17 cellular contexts compared by ENCODE assay signal in genomic region chr15:100710744-100711478, GRCh38.
DNase-seq lines count a peak whose midpoint lies in the region; ATAC-seq, FAIRE-seq and TF ChIP-seq lines count a peak whose summit lies in the region.
"Had no signal": no experiment of that assay in that cellular context is flagged by ENCODE, and none has a peak within 500 bp of the region (broad histone marks: within the 10 kb centered on the region; RNA-seq: fewer than 3 reads in every experiment).

No MANE protein-coding gene starts in this region.

- TF ChIP-seq POLR2A in HCT116 (IDR thresholded peaks at IDR 0.05; ENCODE audit: borderline replicate concordance, extremely low read depth, insufficient read depth, insufficient read length): no peak

- peaks cover 9% of the 10 kb centered on the region for H3K9me3 Mint-ChIP-seq in activated CD4-positive, alpha-beta memory T cell treated with anti-CD3 and anti-CD28 coated beads, Interleukin-2, amount 10 ng/mL, durations not matched to agents 7 days and 5 days

- peaks cover 3% of the 10 kb centered on the region for H3K27me3 Mint-ChIP-seq in activated CD4-positive, alpha-beta memory T cell treated with anti-CD3 and anti-CD28 coated beads, Interleukin-2, amount 10 ng/mL, durations not matched to agents 7 days and 5 days

- intact Hi-C loops in HCT116 (cut with micrococcal nuclease) (no loop called here), left lung (cut with DNase I) (no loop called here)

- no peak overlapping the region for H2AFZ ChIP-seq in HCT116 (ENCODE audit: low read depth, low read length, poor library complexity, severe bottlenecking)
- H2AFZ ChIP-seq in keratinocyte (ENCODE audit: control insufficient read depth, low read length): no peak overlapping the region

- CTCF ChIA-PET in HCT116 (lab: Charles Lee): no interaction called here
- CTCF ChIA-PET in activated CD4-positive, alpha-beta memory T cell treated with anti-CD3 and anti-CD28 coated beads, Interleukin-2, amount 10 ng/mL, durations not matched to agents 7 days and 5 days (lab: Charles Lee): no interaction called here

- no peak overlapping the region for H3K27ac Mint-ChIP-seq in activated CD4-positive, alpha-beta memory T cell treated with anti-CD3 and anti-CD28 coated beads, Interleukin-2, amount 10 ng/mL, durations not matched to agents 7 days and 5 days

- dilution Hi-C loops in keratinocyte (cut with MboI; ENCODE audit: extremely low pct_ligation_motif_present, low sequenced_read_pairs): no loop called here

- ATAC-seq in HCT116: no peak
- no peak for ATAC-seq in RWPE2 (ENCODE audit: low read depth)
- ATAC-seq in left lung: no peak

- TF ChIP-seq CTCF in HCT116 (IDR thresholded peaks at IDR 0.05 in 2 of 3, conservative IDR thresholded peaks at IDR 0.05 in 1 of 3; ENCODE audit: borderline replicate concordance in 1 of 3, insufficient read depth in 1 of 3, low read depth in 2 of 3, low read length in 2 of 3) (no peak), RWPE2 (IDR thresholded peaks at IDR 0.05; ENCODE audit: poor library complexity, severe bottlenecking) (no peak), keratinocyte (optimal IDR thresholded peaks at IDR 0.05 in 1 of 3, IDR thresholded peaks at IDR 0.05 in 1 of 3, conservative IDR thresholded peaks at IDR 0.05 in 1 of 3; ENCODE audit: extremely low read depth in 1 of 3, insufficient read depth in 2 of 3, low read length in 3 of 3) (no peak), left lung (IDR thresholded peaks at IDR 0.05) (no peak)

- peaks cover 3% of the 10 kb centered on the region for H3K9me1 ChIP-seq in keratinocyte (ENCODE audit: control insufficient read depth, extremely low read depth, insufficient read depth, low read length)

- no peaks in the 10 kb centered on the region for H3K9me3 ChIP-seq in HCT116 (ENCODE audit: control insufficient read depth in 1 of 2, insufficient read depth in 1 of 2, low read depth in 1 of 2, low read length in 2 of 2)
- H3K9me3 ChIP-seq in RWPE2 (ENCODE audit: severe bottlenecking): no peaks in the 10 kb centered on the region
- H3K9me3 ChIP-seq in keratinocyte (ENCODE audit: control insufficient read depth, low read depth, low read length): peaks cover 3% of the 10 kb centered on the region
- H3K9me3 ChIP-seq in left lung: no peaks in the 10 kb centered on the region

- H4K20me1 ChIP-seq in HCT116 (ENCODE audit: insufficient read depth): no peaks in the 10 kb centered on the region
- H4K20me1 ChIP-seq in keratinocyte (ENCODE audit: control insufficient read depth, extremely low read depth, insufficient read depth, low read length): no peaks in the 10 kb centered on the region

- peak; percentile 9 for FAIRE-seq in keratinocyte (lab: Jason Lieb, UNC)

- DNase-seq in HCT116 (ENCODE audit: low read depth, low spot score) (no peak), RWPE2 (ENCODE audit: low spot score) (peak; percentile 55), keratinocyte (ENCODE audit: low read depth, low spot score) (no peak), ureter (ENCODE audit: low spot score) (peak; percentile 32), left lung (no peak)
- DNase-seq in stimulated activated CD4-positive, alpha-beta T cell treated with anti-CD3 and anti-CD28 coated beads, Interleukin-2, amount 100 ng/mL, for 24 hours: no peak
- no peak for DNase-seq in activated CD4-positive, alpha-beta memory T cell treated with anti-CD3 and anti-CD28 coated beads, Interleukin-2, amount 10 ng/mL, durations not matched to agents 7 days and 5 days
- DNase-seq: AML-193; DMS153; GDM1; HCEC 1CT; NCI-H1105; NCI-H1694; NCI-H748 treated with DMSO at 0.1 percent for 48 hours; NK-92 treated with Interleukin-12 subunit alpha and Interleukin-12 subunit beta, amount 100 ng/mL, for 24 hours; RPMI8226 had no signal

- no peak overlapping the region for H3K4me3 Mint-ChIP-seq in activated CD4-positive, alpha-beta memory T cell treated with anti-CD3 and anti-CD28 coated beads, Interleukin-2, amount 10 ng/mL, durations not matched to agents 7 days and 5 days
- H3K4me3 Mint-ChIP-seq: CD14-positive monocyte had no signal

- no peaks in the 10 kb centered on the region for H3K9me2 ChIP-seq in HCT116 (ENCODE audit: insufficient read depth)

- no peaks in the 10 kb centered on the region for H3K4me1 Mint-ChIP-seq in activated CD4-positive, alpha-beta memory T cell treated with anti-CD3 and anti-CD28 coated beads, Interleukin-2, amount 10 ng/mL, durations not matched to agents 7 days and 5 days
- H3K4me1 Mint-ChIP-seq: CD14-positive monocyte had no signal

- no TSS peak for BruUV-seq in HCT116 (replicated peaks; lab: Mats Ljungman, UMichigan)

- H3K36me3 ChIP-seq in HCT116 (ENCODE audit: control insufficient read depth in 1 of 2, insufficient read depth in 2 of 2, low read length in 2 of 2) (no peaks in the 10 kb centered on the region; a peak in 1 of 4 replicates), RWPE2 (ENCODE audit: low read depth) (no peaks in the 10 kb centered on the region), keratinocyte (ENCODE audit: control insufficient read depth in 2 of 2, extremely low read depth in 1 of 2, insufficient read depth in 2 of 2, low read length in 2 of 2) (no peaks in the 10 kb centered on the region), left lung (no peaks in the 10 kb centered on the region)

- no peaks in the 10 kb centered on the region for H3K79me2 ChIP-seq in HCT116 (ENCODE audit: insufficient read depth, low read length)
- no peaks in the 10 kb centered on the region for H3K79me2 ChIP-seq in keratinocyte (ENCODE audit: control insufficient read depth, insufficient read depth, low read length)

- H3K27me3 ChIP-seq in HCT116 (ENCODE audit: insufficient read depth, low read length) (no peaks in the 10 kb centered on the region), RWPE2 (ENCODE audit: insufficient read depth, poor library complexity, severe bottlenecking) (no peaks in the 10 kb centered on the region), keratinocyte (ENCODE audit: control insufficient read depth, extremely low read depth, insufficient read depth, low read length) (no peaks in the 10 kb centered on the region), left lung (no peaks in the 10 kb centered on the region)

- H3K4me2 ChIP-seq in HCT116 (ENCODE audit: low read length): no peak overlapping the region
- H3K4me2 ChIP-seq in keratinocyte (ENCODE audit: control insufficient read depth, extremely low read depth, insufficient read depth, low read depth, low read length): no peak overlapping the region

- no peaks in the 10 kb centered on the region for H3K36me3 Mint-ChIP-seq in activated CD4-positive, alpha-beta memory T cell treated with anti-CD3 and anti-CD28 coated beads, Interleukin-2, amount 10 ng/mL, durations not matched to agents 7 days and 5 days (ENCODE audit: low read depth)
- H3K36me3 Mint-ChIP-seq: CD14-positive monocyte had no signal

- H3K27ac ChIP-seq in HCT116 (ENCODE audit: low read depth, low read length) (peak overlapping the region; percentile 92), RWPE2 (ENCODE audit: poor library complexity, severe bottlenecking) (peak overlapping the region; percentile 100), keratinocyte (ENCODE audit: control insufficient read depth, insufficient read depth, low read length) (no peak overlapping the region), left lung (no peak overlapping the region)

- H3K9ac ChIP-seq in HCT116 (ENCODE audit: low read length) (no peak overlapping the region), keratinocyte (ENCODE audit: control insufficient read depth, extremely low read depth, insufficient read depth, low read length) (no peak overlapping the region)

- TF ChIP-seq RAD21 in HCT116 (IDR thresholded peaks at IDR 0.05; ENCODE audit: low read depth): no peak

- H3K4me3 ChIP-seq in HCT116 (replicated peaks in 1 of 2; ENCODE audit: low read depth in 1 of 2, low read length in 2 of 2): no peak overlapping the region
- H3K4me3 ChIP-seq in RWPE2 (ENCODE audit: severe bottlenecking): no peak overlapping the region
- no peak overlapping the region for H3K4me3 ChIP-seq in keratinocyte (ENCODE audit: control insufficient read depth in 2 of 3, extremely low read depth in 1 of 3, insufficient read depth in 2 of 3, low read depth in 1 of 3, low read length in 3 of 3)
- no peak overlapping the region for H3K4me3 ChIP-seq in left lung

- POLR2A ChIA-PET in HCT116 (lab: Charles Lee): interaction anchor here (4.5 kb wide), 1 partner anchor 11 kb away, joined by 29 read pairs; no protein-coding TSS in a partner anchor
- POLR2A ChIA-PET in activated CD4-positive, alpha-beta memory T cell treated with anti-CD3 and anti-CD28 coated beads, Interleukin-2, amount 10 ng/mL, durations not matched to agents 7 days and 5 days (lab: Charles Lee): no interaction called here

- RAD21 ChIA-PET in HCT116 (lab: Charles Lee; ENCODE audit: low non-redundant PET in 1 of 2, low total read pairs in 2 of 2, uncharacterized antibody in 2 of 2, unreplicated experiment in 2 of 2): interaction anchor here in 1 of 2 experiments (1.7 kb wide), 1 partner anchor 11 kb away, joined by 4 read pairs; no protein-coding TSS in a partner anchor

- H3K4me1 ChIP-seq in HCT116 (ENCODE audit: control insufficient read depth in 1 of 2, insufficient read depth in 2 of 2, low read length in 2 of 2) (peaks cover 46 to 55% of the 10 kb centered on the region in 2 experiments), RWPE2 (ENCODE audit: insufficient read depth, poor library complexity, severe bottlenecking) (peaks cover 24% of the 10 kb centered on the region), keratinocyte (ENCODE audit: control insufficient read depth, extremely low read depth, insufficient read depth, low read length) (peaks cover 29% of the 10 kb centered on the region), left lung (peaks cover 4 to 5% of the 10 kb centered on the region in 2 donors)

TF ChIP-seq in HCT116, 20 proteins besides CTCF, POLR2A, EP300 and RAD21:
- no peak for TF ChIP-seq SP1 (IDR thresholded peaks at IDR 0.05; ENCODE audit: low read depth)
- TF ChIP-seq ELF1 (IDR thresholded peaks at IDR 0.05; ENCODE audit: borderline replicate concordance, low read depth): no peak
- no peak for TF ChIP-seq POLR2AphosphoS5 (IDR thresholded peaks at IDR 0.05; ENCODE audit: low read depth, low read length)
- TF ChIP-seq ZFX (IDR thresholded peaks at IDR 0.05): no peak
- TF ChIP-seq EZH2 (IDR thresholded peaks at IDR 0.05): no peak
- no peak for TF ChIP-seq YY1 (IDR thresholded peaks at IDR 0.05; ENCODE audit: extremely low read depth, insufficient replicate concordance, low read depth, low read length)
- no peak for TF ChIP-seq SRF (IDR thresholded peaks at IDR 0.05; ENCODE audit: low read depth)
- no peak for TF ChIP-seq JUND (IDR thresholded peaks at IDR 0.05)
- no peak for TF ChIP-seq MAX (IDR thresholded peaks at IDR 0.05)
- TF ChIP-seq EZH2phosphoT487 (IDR thresholded peaks at IDR 0.05; ENCODE audit: borderline replicate concordance): no peak
- no peak for TF ChIP-seq FOSL1 (IDR thresholded peaks at IDR 0.05; ENCODE audit: low read depth)

Comparison
In these comparisons a context has a peak if more than half of its experiments do, and no peak if none do; other contexts are left out.
1. DNase-seq: peak in RWPE2 (single experiment) and ureter (single experiment); none in HCT116 (single experiment), keratinocyte (single experiment), stimulated activated CD4-positive, alpha-beta T cell treated with anti-CD3 and anti-CD28 coated beads, Interleukin-2, amount 100 ng/mL, for 24 hours (0 of 2), left lung (0 of 2) and activated CD4-positive, alpha-beta memory T cell treated with anti-CD3 and anti-CD28 coated beads, Interleukin-2, amount 10 ng/mL, durations not matched to agents 7 days and 5 days (single experiment).
2. H3K27ac ChIP-seq: peak in HCT116 (single experiment) and RWPE2 (single experiment); none in keratinocyte (single experiment) and left lung (0 of 2).